In genomic region chr2:74917702-74918619, GRCh38 we compare ENCODE assay signal across 1 cellular context.
A peak's percentile ranks its signal among the peaks of the same experiment; 100 is the strongest.
TF ChIP-seq lines count a peak whose summit lies in the region.

No MANE protein-coding gene starts in this region.

TF ChIP-seq in HepG2, 621 proteins besides CTCF, POLR2A, EP300 and RAD21 (continued from another document and continues in another):
- TF ChIP-seq ZBTB33 (CRISPR knock-in tag; IDR thresholded peaks at IDR 0.05) = peak; percentile 93
- TF ChIP-seq ZNF367 (CRISPR knock-in tag; IDR thresholded peaks at IDR 0.05; ENCODE audit: borderline replicate concordance) = no peak
- TF ChIP-seq ARID5B (CRISPR knock-in tag; IDR thresholded peaks at IDR 0.05) = peak; percentile 97
- no peak for TF ChIP-seq NFE2L2 (IDR thresholded peaks at IDR 0.05; ENCODE audit: low read length)
- peak; percentile 87 for TF ChIP-seq MNT (IDR thresholded peaks at IDR 0.05)
- TF ChIP-seq ZNF138 (CRISPR knock-in tag; IDR thresholded peaks at IDR 0.05; ENCODE audit: low read depth) = no peak
- no peak for TF ChIP-seq ZFAT (CRISPR knock-in tag; conservative IDR thresholded peaks at IDR 0.05)
- TF ChIP-seq MED1 (CRISPR knock-in tag; IDR thresholded peaks at IDR 0.05) = peak; percentile 95
- TF ChIP-seq FOXK2 (IDR thresholded peaks at IDR 0.05) = peak; percentile 63
- no peak for TF ChIP-seq HCFC1 (IDR thresholded peaks at IDR 0.05; ENCODE audit: low read depth, low read length)
- TF ChIP-seq ZNF281 (CRISPR knock-in tag; IDR thresholded peaks at IDR 0.05; ENCODE audit: borderline replicate concordance) = 0 out of 2 replicates have a peak, but pooled peaks have one; percentile 33
- TF ChIP-seq MIER3 (CRISPR knock-in tag; IDR thresholded peaks at IDR 0.05; ENCODE audit: borderline replicate concordance) = peak; percentile 32; the same call in 1 of the 2 replicates
- peak; percentile 52; the same call in 1 of the 2 replicates for TF ChIP-seq ZNF598 (CRISPR knock-in tag; IDR thresholded peaks at IDR 0.05; ENCODE audit: borderline replicate concordance)
- TF ChIP-seq ZBTB43 (CRISPR knock-in tag; conservative IDR thresholded peaks at IDR 0.05) = peak; percentile 81
- TF ChIP-seq ZBED4 (CRISPR knock-in tag; IDR thresholded peaks at IDR 0.05; ENCODE audit: borderline replicate concordance) = 0 out of 2 replicates have a peak, but pooled peaks have one; percentile 45
- no peak for TF ChIP-seq GPBP1L1 (CRISPR knock-in tag; IDR thresholded peaks at IDR 0.05)
- TF ChIP-seq ZMYM2 (CRISPR knock-in tag; IDR thresholded peaks at IDR 0.05) = peak; percentile 85
- TF ChIP-seq ZNF574 (CRISPR knock-in tag; IDR thresholded peaks at IDR 0.05) = peak; percentile 45; the same call in 1 of the 2 replicates
- TF ChIP-seq SKIL (CRISPR knock-in tag; IDR thresholded peaks at IDR 0.05; ENCODE audit: borderline replicate concordance) = 0 out of 2 replicates have a peak, but pooled peaks have one; percentile 31
